15 cellular contexts compared by ENCODE assay signal in genomic region chr4:165757426-165757825, GRCh38.
DNase-seq lines count a peak whose midpoint lies in the region; ATAC-seq and TF ChIP-seq lines count a peak whose summit lies in the region.
"Had no signal": no experiment of that assay in that cellular context is flagged by ENCODE, and none has a peak within 500 bp of the region (broad histone marks: within the 10 kb centered on the region; RNA-seq: fewer than 3 reads in every experiment).

No MANE protein-coding gene starts in this region.

- no CpG with 5 or more reads among the region's 3 CpGs for WGBS in H9 (ENCODE audit: extremely low coverage, insufficient read length, low lambda C conversion rate)
- no CpG with 5 or more reads among the region's 3 CpGs for WGBS in neuronal stem cell (ENCODE audit: extremely low coverage in 2 of 2, insufficient read length in 2 of 2, insufficient replicate concordance in 1 of 2), 2 donors

- no peak overlapping the region for H3K14ac ChIP-seq in H9 (ENCODE audit: insufficient read depth, low read length)
- H3K14ac ChIP-seq in neuronal stem cell (ENCODE audit: low read length): no peak overlapping the region

- peak overlapping the region in 1 of 2 experiments; percentile 56; a peak in 2 of 5 replicates for H3K4me3 Mint-ChIP-seq in H9
- H3K4me3 Mint-ChIP-seq in CD14-positive monocyte: no peak overlapping the region
- H3K4me3 Mint-ChIP-seq: CD8-positive, alpha-beta memory T cell; HFFc6 had no signal

- H3K56ac ChIP-seq in H9 (ENCODE audit: insufficient read length, low read depth, low read length): no peak overlapping the region

- H3K4me1 Mint-ChIP-seq in H9: peaks cover 38 to 40% of the 10 kb centered on the region in 2 experiments
- no peaks in the 10 kb centered on the region for H3K4me1 Mint-ChIP-seq in CD14-positive monocyte
- H3K4me1 Mint-ChIP-seq: CD8-positive, alpha-beta memory T cell had no signal

- no peak overlapping the region for H3K27ac ChIP-seq in H9 (ENCODE audit: insufficient read length, low read depth, low read length)
- H3K27ac ChIP-seq in SK-N-MC: no peak overlapping the region
- H3K27ac ChIP-seq in iPS-18a (ENCODE audit: low read length): peak overlapping the region; percentile 64
- no peak overlapping the region for H3K27ac ChIP-seq in neuronal stem cell (replicated peaks; ENCODE audit: low read length)
- no peak overlapping the region for H3K27ac ChIP-seq in WERI-Rb-1
- H3K27ac ChIP-seq: A549, KMS-11 had no signal

- H2BK12ac ChIP-seq in H9 (ENCODE audit: insufficient read length, low read depth, low read length) (no peak overlapping the region), neuronal stem cell (ENCODE audit: low read length) (no peak overlapping the region)

- no peaks in the 10 kb centered on the region for H3K27me3 ChIP-seq in H9 (ENCODE audit: insufficient read depth, low read length)
- no peaks in the 10 kb centered on the region for H3K27me3 ChIP-seq in iPS-18a (ENCODE audit: control insufficient read depth, insufficient read depth, low read length)
- H3K27me3 ChIP-seq in neuronal stem cell (ENCODE audit: control insufficient read depth in 3 of 3, insufficient read depth in 3 of 3, low read depth in 1 of 3, low read length in 3 of 3): no peaks in the 10 kb centered on the region
- no peaks in the 10 kb centered on the region for H3K27me3 ChIP-seq in WERI-Rb-1 (ENCODE audit: insufficient read depth, low read depth, severe bottlenecking)

- H4K8ac ChIP-seq in H9 (replicated peaks; ENCODE audit: insufficient read length, low read depth, low read length) (no peak overlapping the region), neuronal stem cell (ENCODE audit: low read depth, low read length) (no peak overlapping the region)

- H2BK15ac ChIP-seq in H9 (ENCODE audit: low read depth, low read length) (no peak overlapping the region), neuronal stem cell (ENCODE audit: low read length) (no peak overlapping the region)

- H3K4me2 ChIP-seq in H9 (ENCODE audit: insufficient read depth, insufficient read length, low read length) (peak overlapping the region; percentile 37), neuronal stem cell (ENCODE audit: insufficient read depth, low read length, poor library complexity, severe bottlenecking) (no peak overlapping the region)
- H3K4me2 ChIP-seq: A549, KMS-11 had no signal

- H3K9me3 ChIP-seq in H9 (ENCODE audit: control insufficient read depth, low read depth, low read length) (no peaks in the 10 kb centered on the region), SK-N-MC (ENCODE audit: low read depth, low read length) (no peaks in the 10 kb centered on the region), iPS-18a (ENCODE audit: control insufficient read depth, low read depth, low read length) (no peaks in the 10 kb centered on the region), neuronal stem cell (replicated peaks in 1 of 2; ENCODE audit: control insufficient read depth in 2 of 2, insufficient read depth in 1 of 2, low read depth in 1 of 2, low read length in 2 of 2) (no peaks in the 10 kb centered on the region), WERI-Rb-1 (ENCODE audit: severe bottlenecking) (no peaks in the 10 kb centered on the region)
- H3K9me3 ChIP-seq: A549, Caco-2 had no signal

- no peak for TF ChIP-seq CTCF in H9 (conservative IDR thresholded peaks at IDR 0.05)
- no peak for TF ChIP-seq CTCF in WERI-Rb-1 (IDR thresholded peaks at IDR 0.05; ENCODE audit: low read depth, low read length)
- TF ChIP-seq CTCF in CD14-positive monocyte (IDR thresholded peaks at IDR 0.05): no peak

- H3K36me3 Mint-ChIP-seq in H9 (ENCODE audit: insufficient read depth in 1 of 3, low read depth in 3 of 3) (no peaks in the 10 kb centered on the region; a peak in 1 of 7 replicates), CD14-positive monocyte (no peaks in the 10 kb centered on the region)
- H3K36me3 Mint-ChIP-seq: CD8-positive, alpha-beta memory T cell had no signal

- ATAC-seq in HG03108 (IDR thresholded peaks at IDR 0.05; ENCODE audit: unreplicated experiment): no peak
- ATAC-seq: A549, HepG2 had no signal

- no peak overlapping the region for H3K4ac ChIP-seq in H9 (ENCODE audit: low read depth, low read length)
- no peak overlapping the region for H3K4ac ChIP-seq in neuronal stem cell (ENCODE audit: low read length)

- no peaks in the 10 kb centered on the region for H3K4me1 ChIP-seq in H9 (ENCODE audit: insufficient read depth, low read length)
- peaks cover 35% of the 10 kb centered on the region for H3K4me1 ChIP-seq in iPS-18a (ENCODE audit: control insufficient read depth, low read depth, low read length)
- peaks cover 0 to 5% of the 10 kb centered on the region in 2 donors for H3K4me1 ChIP-seq in neuronal stem cell (ENCODE audit: control insufficient read depth in 2 of 2, insufficient read depth in 1 of 2, low read depth in 1 of 2, low read length in 2 of 2)
- H3K4me1 ChIP-seq: A549, Caco-2 had no signal

- H4K91ac ChIP-seq in H9 (ENCODE audit: insufficient read length, low read depth, low read length) (no peak overlapping the region), neuronal stem cell (ENCODE audit: low read depth, low read length, poor library complexity) (no peak overlapping the region)

- no peak overlapping the region for H2BK20ac ChIP-seq in H9 (ENCODE audit: low read depth, low read length, poor library complexity, severe bottlenecking)

- H3K79me2 ChIP-seq in H9 (ENCODE audit: insufficient read depth, low read length): no peaks in the 10 kb centered on the region

- H3K4me3 ChIP-seq in SK-N-MC: no peak overlapping the region
- peak overlapping the region; percentile 21 for H3K4me3 ChIP-seq in iPS-18a (ENCODE audit: low read length)
- no peak overlapping the region for H3K4me3 ChIP-seq in neuronal stem cell (ENCODE audit: low read length in 2 of 2)
- no peak overlapping the region for H3K4me3 ChIP-seq in WERI-Rb-1 (ENCODE audit: low read depth, low read length)
- H3K4me3 ChIP-seq: A549 had no signal

- H3K27ac Mint-ChIP-seq in H9 (peak overlapping the region; percentile 50 to 60 (median 54); a peak in 6 of 7 replicates), CD14-positive monocyte (no peak overlapping the region)
- H3K27ac Mint-ChIP-seq: CD8-positive, alpha-beta memory T cell; HFFc6 had no signal

- H2AFZ ChIP-seq in H9 (ENCODE audit: low read length): no peak overlapping the region
- H2AFZ ChIP-seq in neuronal stem cell (ENCODE audit: low read length): peak overlapping the region; percentile 45

- H3K27me3 Mint-ChIP-seq in H9 (ENCODE audit: low read depth): no peaks in the 10 kb centered on the region
- H3K27me3 Mint-ChIP-seq in CD14-positive monocyte (ENCODE audit: low read depth in 3 of 3): no peaks in the 10 kb centered on the region
- H3K27me3 Mint-ChIP-seq: CD8-positive, alpha-beta memory T cell had no signal

- no peaks in the 10 kb centered on the region for H4K20me1 ChIP-seq in H9 (ENCODE audit: control insufficient read depth, insufficient read depth, insufficient read length)

- no peaks in the 10 kb centered on the region for H3K23me2 ChIP-seq in H9 (ENCODE audit: insufficient read length, low read depth, low read length, poor library complexity, severe bottlenecking)

- H3K36me3 ChIP-seq in SK-N-MC (ENCODE audit: insufficient read depth, low read length) (no peaks in the 10 kb centered on the region), iPS-18a (ENCODE audit: control insufficient read depth, low read depth, low read length) (no peaks in the 10 kb centered on the region), neuronal stem cell (replicated peaks in 1 of 2; ENCODE audit: control insufficient read depth in 2 of 2, insufficient read depth in 2 of 2, low read length in 2 of 2) (no peaks in the 10 kb centered on the region), WERI-Rb-1 (no peaks in the 10 kb centered on the region)

- H3K79me1 ChIP-seq in H9 (ENCODE audit: insufficient read depth, low read depth, low read length, poor library complexity, severe bottlenecking) (no peaks in the 10 kb centered on the region), neuronal stem cell (ENCODE audit: low read depth, low read length) (no peaks in the 10 kb centered on the region)

- H3K9ac ChIP-seq in H9 (ENCODE audit: extremely low read depth, insufficient read length, low read length) (no peak overlapping the region), SK-N-MC (ENCODE audit: insufficient read length) (peak overlapping the region; percentile 7), iPS-18a (ENCODE audit: low read length) (peak overlapping the region; percentile 36), neuronal stem cell (ENCODE audit: low read depth, low read length, poor library complexity) (no peak overlapping the region)
- H3K9ac ChIP-seq: KMS-11 had no signal

- H3K18ac ChIP-seq in H9 (ENCODE audit: insufficient read length, low read depth, low read length) (no peak overlapping the region), neuronal stem cell (ENCODE audit: low read length) (no peak overlapping the region)

- no peak overlapping the region for H4K5ac ChIP-seq in H9 (ENCODE audit: insufficient read length, low read depth, low read length)

- no peak for DNase-seq in H9
- no peak for DNase-seq in SK-N-MC (ENCODE audit: low read depth, low spot score)
- no peak for DNase-seq in neuronal stem cell (ENCODE audit: low spot score)
- DNase-seq in WERI-Rb-1: no peak
- no peak for DNase-seq in CD14-positive monocyte (ENCODE audit: low spot score)
- DNase-seq: Caco-2; CD8-positive, alpha-beta memory T cell; GOT3; HCEC 1CT; HFFc6 had no signal

- H2AK5ac ChIP-seq in H9 (ENCODE audit: insufficient read length, low read length) (no peak overlapping the region), neuronal stem cell (ENCODE audit: low read depth, low read length) (no peak overlapping the region)

- H3K9me3 Mint-ChIP-seq in H9 (no peaks in the 10 kb centered on the region; a peak in 1 of 5 replicates), CD14-positive monocyte (peaks cover 0 to 4% (median under 1%) of the 10 kb centered on the region in 7 donors)

- intact Hi-C loops in CD14-positive monocyte (cut with micrococcal nuclease): no loop called here

- H3T11ph ChIP-seq in H9 (ENCODE audit: low read length): no peak overlapping the region

- H3K23ac ChIP-seq in H9 (ENCODE audit: insufficient read length, low read depth, low read length): no peak overlapping the region
- no peak overlapping the region for H3K23ac ChIP-seq in neuronal stem cell (ENCODE audit: low read depth, low read length, poor library complexity)

- no peak overlapping the region for H2BK120ac ChIP-seq in H9 (ENCODE audit: low read depth, low read length, poor library complexity, severe bottlenecking)
- no peak overlapping the region for H2BK120ac ChIP-seq in neuronal stem cell (ENCODE audit: low read depth, low read length)

- H2BK5ac ChIP-seq in H9 (ENCODE audit: insufficient read length, low read length) (no peak overlapping the region), neuronal stem cell (ENCODE audit: low read length) (no peak overlapping the region)

Comparison
In these comparisons a context has a peak if more than half of its experiments do, and no peak if none do; other contexts are left out.
1. H3K9ac ChIP-seq: peak in SK-N-MC (single experiment) and iPS-18a (single experiment); none in H9 (single experiment) and neuronal stem cell (single experiment).
2. H3K27ac Mint-ChIP-seq: peak in H9 (3 of 3); none in CD14-positive monocyte (0 of 7).